In genomic region chr13:110250258-110250891, GRCh38 we compare ENCODE assay signal across 13 cellular contexts. TPM values are rescaled to one million over a fixed set of nuclear protein-coding genes. Genes with fewer than 3 reads are reported as not detected.
DNase-seq lines count a peak whose midpoint lies in the region; ATAC-seq, FAIRE-seq and TF ChIP-seq lines count a peak whose summit lies in the region.
"Had no signal": no experiment of that assay in that cellular context is flagged by ENCODE, and none has a peak within 500 bp of the region (broad histone marks: within the 10 kb centered on the region; RNA-seq: fewer than 3 reads in every experiment).

No MANE protein-coding gene starts in this region.

- H3K9me3 ChIP-seq in adrenal gland (replicated peaks in 1 of 3) (no peaks in the 10 kb centered on the region), pancreas (no peaks in the 10 kb centered on the region)
- H3K9me3 ChIP-seq: HAP-1 had no signal

- H3K36me3 ChIP-seq in adrenal gland (replicated peaks in 1 of 2) (no peaks in the 10 kb centered on the region), pancreas (no peaks in the 10 kb centered on the region)
- H3K36me3 ChIP-seq: BLaER1 treated with 17β-estradiol and CSF1 and Interleukin-3, amounts not matched to agents 10 nM and 100 nM; HAP-1 had no signal

- H3K27ac ChIP-seq in adrenal gland (peak overlapping the region in 3 of 5 donors; percentile 9 to 85 (median 76)), pancreas (no peak overlapping the region)
- H3K27ac ChIP-seq: BLaER1 treated with 17β-estradiol and CSF1 and Interleukin-3, amounts not matched to agents 10 nM and 100 nM had no signal

- FAIRE-seq in pancreas (lab: Jason Lieb, UNC) = no peak
- FAIRE-seq: TTC549 had no signal

- no peak for TF ChIP-seq POLR2A in adrenal gland (IDR thresholded peaks at IDR 0.05)

- intact Hi-C loops in adrenal gland (cut with DNase I) (no loop called here), pancreas (cut with DNase I) (no loop called here)

- no peak for TF ChIP-seq CTCF in AG09319 (IDR thresholded peaks at IDR 0.05; ENCODE audit: low read depth, low read length)
- no peak for TF ChIP-seq CTCF in adrenal gland (IDR thresholded peaks at IDR 0.05)
- no peak for TF ChIP-seq CTCF in foreskin fibroblast (IDR thresholded peaks at IDR 0.05; ENCODE audit: low read depth, low read length)
- no peak for TF ChIP-seq CTCF in pancreas (IDR thresholded peaks at IDR 0.05)

- H3K4me3 ChIP-seq in adrenal gland (no peak overlapping the region), foreskin fibroblast (ENCODE audit: low read depth in 1 of 2, low read length in 2 of 2) (no peak overlapping the region), pancreas (no peak overlapping the region)
- H3K4me3 ChIP-seq: BLaER1 treated with 17β-estradiol and CSF1 and Interleukin-3, amounts not matched to agents 10 nM and 100 nM; HAP-1 had no signal

- H3K4me1 ChIP-seq in adrenal gland (replicated peaks in 1 of 2) = peaks cover 0 to 21% of the 10 kb centered on the region in 2 donors
- peaks cover 0 to 17% (median 0%) of the 10 kb centered on the region in 3 donors for H3K4me1 ChIP-seq in pancreas
- H3K4me1 ChIP-seq: HAP-1 had no signal

- peak; percentile 23 for DNase-seq in AG09319 (ENCODE audit: extremely low read depth, low read depth)
- peak in 6 of 7 donors; percentile 33 to 81 (median 64) for DNase-seq in adrenal gland
- peak; percentile 77 to 86 for DNase-seq in foreskin fibroblast
- peak in 1 of 6 donors; percentile 5 for DNase-seq in pancreas
- no peak for DNase-seq in GM19238 (ENCODE audit: insufficient read length, low spot score)
- no peak for DNase-seq in NCI-H1092 treated with DMSO at 0.1 percent for 48 hours (lab: John Stamatoyannopoulos, UW)
- DNase-seq: activated naive CD8-positive, alpha-beta T cell treated with anti-CD3 and anti-CD28 coated beads, Interleukin-2, amount 10 ng/mL, durations not matched to agents 7 days and 5 days; NCI-H524 had no signal

- 33 to 59% (median 51%) methylated on average over 8 to 10 of the region's 10 CpGs for WGBS in adrenal gland, 4 donors
- WGBS in pancreas, 2 donors = 84 to 85% methylated on average over 10 of the region's 10 CpGs

- peak in 3 of 4 donors; percentile 4 to 37 (median 22) for ATAC-seq in pancreas
- ATAC-seq in HG03095 (IDR thresholded peaks at IDR 0.05; ENCODE audit: unreplicated experiment) = no peak
- no peak for ATAC-seq in HG03469 (IDR thresholded peaks at IDR 0.05; ENCODE audit: unreplicated experiment)

- no peaks in the 10 kb centered on the region for H3K27me3 ChIP-seq in adrenal gland
- H3K27me3 ChIP-seq in pancreas = no peaks in the 10 kb centered on the region
- H3K27me3 ChIP-seq: BLaER1 treated with 17β-estradiol and CSF1 and Interleukin-3, amounts not matched to agents 10 nM and 100 nM had no signal

RNA-seq across cellular contexts. Expression of gene COL4A1, which starts 56.6 kb away (rescaled TPM):
- 100 to 1,000 TPM; 124 to 364 (median 207) TPM for total RNA-seq in adrenal gland
- 100 to 1,000 TPM in 2 of 3 donors, 10 to 100 TPM in 1; 62.4 to 127 (median 121) TPM for polyA plus RNA-seq in adrenal gland
- 100 to 1,000 TPM in 2 of 6 donors, 10 to 100 TPM in 4; 20.7 to 167 (median 51.7) TPM for total RNA-seq in pancreas
- 10 to 100 TPM; 22.5 to 35.0 TPM for polyA plus RNA-seq in pancreas
- total RNA-seq: activated naive CD8-positive, alpha-beta T cell treated with anti-CD3 and anti-CD28 coated beads, Interleukin-2, amount 10 ng/mL, durations not matched to agents 7 days and 5 days had no signal

RNA-seq across cellular contexts. Expression of gene COL4A2, which starts 56.7 kb away (rescaled TPM):
- total RNA-seq in adrenal gland = 100 to 1,000 TPM; 114 to 852 (median 175) TPM
- 100 to 1,000 TPM in 1 of 3 donors, 10 to 100 TPM in 2; 70.9 to 168 (median 77.8) TPM for polyA plus RNA-seq in adrenal gland
- 100 to 1,000 TPM in 1 of 6 donors, 10 to 100 TPM in 5; 18.4 to 130 (median 46.9) TPM for total RNA-seq in pancreas
- polyA plus RNA-seq in pancreas = 10 to 100 TPM; 37.0 to 46.6 TPM
- total RNA-seq: activated naive CD8-positive, alpha-beta T cell treated with anti-CD3 and anti-CD28 coated beads, Interleukin-2, amount 10 ng/mL, durations not matched to agents 7 days and 5 days had no signal

Comparison
In these comparisons a context has a peak if more than half of its experiments do, and no peak if none do; other contexts are left out.
1. DNase-seq: peak in AG09319 (single experiment), adrenal gland (6 of 7) and foreskin fibroblast (2 of 2); none in GM19238 (single experiment) and NCI-H1092 treated with DMSO at 0.1 percent for 48 hours (single experiment).
2. H3K27ac ChIP-seq: peak in adrenal gland (3 of 5); none in pancreas (0 of 4).
3. ATAC-seq: peak in pancreas (3 of 4); none in HG03095 (single experiment) and HG03469 (single experiment).